ENCODE assay signal across 19 cellular contexts in the genomic region with DNA sequence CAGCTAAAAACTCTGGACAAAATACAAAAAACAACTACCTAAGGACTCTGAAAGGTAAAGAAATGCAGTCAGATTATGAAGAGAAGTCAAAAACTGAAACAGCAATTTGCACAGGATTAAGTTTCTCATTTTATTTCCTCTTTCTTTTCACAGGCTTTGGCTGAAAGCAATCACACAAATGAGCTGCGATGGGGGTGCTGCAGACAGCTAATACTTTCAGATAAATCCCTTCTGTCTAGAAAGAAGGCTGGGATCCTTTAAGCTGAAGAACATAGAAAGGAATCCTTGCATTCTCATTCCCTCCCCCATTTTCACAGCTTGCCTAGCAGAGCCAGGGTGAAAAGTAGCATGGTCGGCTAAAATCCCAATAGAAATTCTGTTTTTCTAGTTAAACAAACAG. TPM values are rescaled to one million over a fixed set of nuclear protein-coding genes. Genes with fewer than 3 reads are reported as not detected.
DNase-seq lines count a peak whose midpoint lies in the region; ATAC-seq, FAIRE-seq and TF ChIP-seq lines count a peak whose summit lies in the region.
"Had no signal": no experiment of that assay in that cellular context is flagged by ENCODE, and none has a peak within 500 bp of the region (broad histone marks: within the 10 kb centered on the region; RNA-seq: fewer than 3 reads in every experiment).

No MANE protein-coding gene starts in this region.

- H3K4me3 Mint-ChIP-seq in endodermal cell, result peak overlapping the region; percentile 3
- H3K4me3 Mint-ChIP-seq: central memory CD8-positive, alpha-beta T cell; HFFc6 had no signal

- peak; percentile 100 for FAIRE-seq in D721Med (lab: Jason Lieb, UNC)

- H3K27me3 ChIP-seq in endodermal cell (ENCODE audit: control insufficient read depth, insufficient read depth, low read length, poor library complexity, severe bottlenecking), result no peaks in the 10 kb centered on the region
- H3K27me3 ChIP-seq: sigmoid colon, SJSA1, upper lobe of left lung had no signal

- no peak for TF ChIP-seq CTCF in D721Med (IDR thresholded peaks at IDR 0.05; ENCODE audit: insufficient read depth, missing control alignments)
- TF ChIP-seq CTCF in endodermal cell (conservative IDR thresholded peaks at IDR 0.05), result no peak

- no peaks in the 10 kb centered on the region for H3K4me1 ChIP-seq in endodermal cell (ENCODE audit: control insufficient read depth, insufficient read depth, low read length)
- H3K4me1 ChIP-seq: sigmoid colon, upper lobe of left lung had no signal

- H3K4me1 Mint-ChIP-seq in endodermal cell, result peaks cover 15% of the 10 kb centered on the region

- peak overlapping the region; percentile 72 for H3K4me3 ChIP-seq in endodermal cell (ENCODE audit: low read length)
- H3K4me3 ChIP-seq: sigmoid colon, SJSA1, upper lobe of left lung had no signal

- H3K36me3 Mint-ChIP-seq in endodermal cell (ENCODE audit: low read depth), result peaks cover 66% of the 10 kb centered on the region

- ATAC-seq in GM21381 (IDR thresholded peaks at IDR 0.05; ENCODE audit: unreplicated experiment) (peak; percentile 32), GM21526 (IDR thresholded peaks at IDR 0.05; ENCODE audit: low FRiP score, unreplicated experiment) (no peak)

- H3K27ac Mint-ChIP-seq in endodermal cell, result peak overlapping the region; percentile 56
- H3K27ac Mint-ChIP-seq: HFFc6 had no signal

- peaks cover 47% of the 10 kb centered on the region for H3K9me3 Mint-ChIP-seq in endodermal cell
- H3K9me3 Mint-ChIP-seq: central memory CD8-positive, alpha-beta T cell had no signal

- H3K9ac ChIP-seq in endodermal cell (ENCODE audit: extremely low read depth, low read length, poor library complexity, severe bottlenecking), result peak overlapping the region; percentile 6

- no peaks in the 10 kb centered on the region for H3K27me3 Mint-ChIP-seq in endodermal cell (ENCODE audit: insufficient read depth)
- H3K27me3 Mint-ChIP-seq: activated naive CD4-positive, alpha-beta T cell treated with anti-CD3 and anti-CD28 coated beads, Interleukin-2, amount 50 U/mL, for 24 hours; central memory CD8-positive, alpha-beta T cell had no signal

- H3K9me3 ChIP-seq in endodermal cell (ENCODE audit: control insufficient read depth, low read length), result peaks cover 27% of the 10 kb centered on the region
- H3K9me3 ChIP-seq: sigmoid colon, SJSA1, upper lobe of left lung had no signal

- DNase-seq in D721Med (ENCODE audit: insufficient read length, low spot score) (no peak), MV-4-11 (lab: John Stamatoyannopoulos, UW) (peak; percentile 18), endodermal cell (no peak), SK-N-DZ (ENCODE audit: low spot score) (no peak), NCI-H2171 treated with DMSO at 0.1 percent for 48 hours (lab: John Stamatoyannopoulos, UW) (no peak), retina (no peak)
- DNase-seq: C1 segment of cervical spinal cord; foreskin melanocyte; HFFc6; NCI-H2171; NK-92 treated with Interleukin-12 subunit alpha and Interleukin-12 subunit beta, amount 100 ng/mL, for 24 hours; sigmoid colon; stimulated activated CD4-positive, alpha-beta T cell treated with anti-CD3 and anti-CD28 coated beads, Interleukin-4, amount 100 ng/mL, for 4 hours; upper lobe of left lung had no signal

- H3K36me3 ChIP-seq in endodermal cell (ENCODE audit: control insufficient read depth, insufficient read depth, low read length), result peaks cover 19% of the 10 kb centered on the region
- H3K36me3 ChIP-seq: sigmoid colon, SJSA1 had no signal

- 35 to 60% methylated on average over 1 to 2 of the region's 2 CpGs for WGBS in endodermal cell (ENCODE audit: insufficient coverage in 1 of 2, insufficient read length in 1 of 2), 2 experiments

- H3K27ac ChIP-seq in endodermal cell (ENCODE audit: low read depth, low read length), result no peak overlapping the region
- H3K27ac ChIP-seq: sigmoid colon, SJSA1, upper lobe of left lung had no signal

RNA-seq across cellular contexts. Expression of a gene that starts 32.0 kb away (rescaled TPM):
- 100 to 1,000 TPM; 483 to 623 TPM for total RNA-seq in endodermal cell
- polyA plus RNA-seq in endodermal cell (2013, experiment 1 of 2), result 313 TPM
- polyA plus RNA-seq in endodermal cell (2013, experiment 2 of 2), result 304 TPM
- polyA plus RNA-seq in SK-N-DZ (2014; cell fraction: cytosol; rRNA removed), result 193 and 204 TPM in 2 replicates
- polyA plus RNA-seq in SK-N-DZ (2014; cell fraction: nucleus; rRNA removed), result 132 and 151 TPM in 2 replicates
